8 cellular contexts compared by ENCODE assay signal in the genomic region with DNA sequence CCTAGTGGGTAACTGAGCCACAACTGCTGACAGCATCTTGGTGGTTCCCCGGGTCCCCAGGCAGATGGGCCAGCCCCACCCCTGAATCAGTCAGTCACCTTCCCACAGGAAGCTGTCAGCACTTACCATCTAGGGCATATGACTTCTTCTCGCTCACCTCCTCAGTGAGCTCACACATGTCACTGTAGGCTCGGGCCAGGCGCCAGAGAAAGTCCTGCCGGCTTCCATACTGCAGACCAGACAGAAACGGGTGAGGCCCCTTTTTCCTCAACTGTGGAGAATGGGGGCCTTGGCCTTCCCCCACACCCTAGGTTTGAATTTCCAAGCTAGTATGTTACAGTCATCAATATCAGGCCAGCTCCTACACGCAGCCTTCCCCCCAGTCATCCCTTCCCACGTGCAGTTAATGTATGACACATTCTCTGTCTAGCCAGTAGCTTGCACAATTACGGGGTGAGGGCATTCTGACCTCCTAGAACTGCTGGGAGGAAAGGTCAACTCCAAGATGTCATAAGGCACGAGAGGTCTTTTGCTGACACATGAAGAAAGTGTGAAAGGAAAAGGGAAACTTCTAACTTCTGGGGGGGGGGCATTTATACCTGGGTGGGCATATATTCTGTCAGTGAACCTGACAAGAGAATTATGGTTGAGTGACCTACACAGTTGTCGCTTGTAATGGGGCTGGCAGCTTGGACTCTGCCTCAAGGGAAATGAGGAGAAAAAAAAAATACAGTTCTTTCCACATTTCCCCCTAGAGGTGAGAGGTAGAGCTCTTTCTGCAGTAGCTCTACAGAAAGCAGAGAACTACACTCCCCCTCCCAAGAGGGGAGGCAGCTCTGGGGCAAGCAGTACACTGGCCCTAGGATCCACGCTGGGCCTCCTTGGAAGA. TPM values are rescaled to one million over a fixed set of nuclear protein-coding genes. Genes with fewer than 3 reads are reported as not detected.
DNase-seq lines count a peak whose midpoint lies in the region; ATAC-seq and TF ChIP-seq lines count a peak whose summit lies in the region.

No MANE protein-coding gene starts in this region.

- H3K4me3 Mint-ChIP-seq in HFFc6 (no peak overlapping the region), WTC11 (no peak overlapping the region), osteocyte (ENCODE audit: unreplicated experiment) (no peak overlapping the region)

- peak; percentile 56 for ATAC-seq in WTC11
- no peak for ATAC-seq in HG02571 (IDR thresholded peaks at IDR 0.05; ENCODE audit: unreplicated experiment)

- H3K9me3 Mint-ChIP-seq in HFFc6, result no peaks in the 10 kb centered on the region
- H3K9me3 Mint-ChIP-seq in WTC11, result no peaks in the 10 kb centered on the region
- no peaks in the 10 kb centered on the region for H3K9me3 Mint-ChIP-seq in osteocyte (ENCODE audit: unreplicated experiment)

- CTCF ChIA-PET in WTC11 (lab: Charles Lee), result interaction anchor here (0.6 to 2.7 kb wide), 23 partner anchors 9 to 1107 kb away, joined by 3 to 13 read pairs (median 4); a partner anchor contains a TSS

- POLR2A ChIA-PET in WTC11 (lab: Charles Lee), result no interaction called here

- no peak overlapping the region for H3K4me3 ChIP-seq in epithelial cell of esophagus (ENCODE audit: low read length)

- H3K36me3 Mint-ChIP-seq in HFFc6 (ENCODE audit: low read depth), result peaks cover 8% of the 10 kb centered on the region
- peaks cover 11% of the 10 kb centered on the region for H3K36me3 Mint-ChIP-seq in WTC11
- H3K36me3 Mint-ChIP-seq in osteocyte (ENCODE audit: unreplicated experiment), result peaks cover 19% of the 10 kb centered on the region

- DNase-seq in HFFc6 (peak; percentile 66), WTC11 (ENCODE audit: low spot score) (no peak), epithelial cell of esophagus (ENCODE audit: low read depth) (peak; percentile 93), NCI-H2227 treated with DMSO at 0.1 percent for 48 hours (lab: John Stamatoyannopoulos, UW) (no peak), osteocyte (ENCODE audit: extremely low spot score, unreplicated experiment) (no peak), NCI-H2081 treated with DMSO at 0.1 percent for 48 hours (lab: John Stamatoyannopoulos, UW) (no peak)
- DNase-seq in stimulated activated CD4-positive, alpha-beta T cell treated with anti-CD3 and anti-CD28 coated beads, Interleukin-12 subunit alpha, Interleukin-12 subunit beta, amount 100 ng/mL, for 4 hours, result peak; percentile 33

- H3K4me1 Mint-ChIP-seq in HFFc6 (ENCODE audit: low read depth), result peaks cover 31% of the 10 kb centered on the region
- H3K4me1 Mint-ChIP-seq in WTC11, result peaks cover 19% of the 10 kb centered on the region
- peaks cover 11% of the 10 kb centered on the region for H3K4me1 Mint-ChIP-seq in osteocyte (ENCODE audit: unreplicated experiment)

- TF ChIP-seq CTCF in HFFc6 (IDR thresholded peaks at IDR 0.05), result peak; percentile 59
- TF ChIP-seq CTCF in WTC11 (IDR thresholded peaks at IDR 0.05), result no peak
- TF ChIP-seq CTCF in epithelial cell of esophagus (IDR thresholded peaks at IDR 0.05; ENCODE audit: insufficient read depth, low read depth, low read length, missing control alignments), result no peak
- TF ChIP-seq CTCF in osteocyte (IDR thresholded peaks at IDR 0.05), result no peak

- H3K27ac Mint-ChIP-seq in HFFc6, result peak overlapping the region; percentile 78
- no peak overlapping the region for H3K27ac Mint-ChIP-seq in WTC11
- H3K27ac Mint-ChIP-seq in osteocyte (ENCODE audit: unreplicated experiment), result no peak overlapping the region

- peaks cover 5% of the 10 kb centered on the region for H3K27me3 Mint-ChIP-seq in HFFc6 (ENCODE audit: insufficient read depth)
- no peaks in the 10 kb centered on the region for H3K27me3 Mint-ChIP-seq in WTC11 (ENCODE audit: low read depth)
- H3K27me3 Mint-ChIP-seq in osteocyte (ENCODE audit: unreplicated experiment), result no peaks in the 10 kb centered on the region

TF ChIP-seq in WTC11, 78 proteins besides CTCF, POLR2A, EP300 and RAD21:
- no peak for TF ChIP-seq ZNF263 (CRISPR knock-in tag; IDR thresholded peaks at IDR 0.05; ENCODE audit: low read depth)
- TF ChIP-seq EMX1 (CRISPR knock-in tag; IDR thresholded peaks at IDR 0.05), result no peak
- TF ChIP-seq, protein P1, sequence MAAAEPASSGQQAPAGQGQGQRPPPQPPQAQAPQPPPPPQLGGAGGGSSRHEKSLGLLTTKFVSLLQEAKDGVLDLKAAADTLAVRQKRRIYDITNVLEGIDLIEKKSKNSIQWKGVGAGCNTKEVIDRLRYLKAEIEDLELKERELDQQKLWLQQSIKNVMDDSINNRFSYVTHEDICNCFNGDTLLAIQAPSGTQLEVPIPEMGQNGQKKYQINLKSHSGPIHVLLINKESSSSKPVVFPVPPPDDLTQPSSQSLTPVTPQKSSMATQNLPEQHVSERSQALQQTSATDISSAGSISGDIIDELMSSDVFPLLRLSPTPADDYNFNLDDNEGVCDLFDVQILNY (CRISPR knock-in tag; IDR thresholded peaks at IDR 0.05), result no peak
- TF ChIP-seq PRRX2 (CRISPR knock-in tag; IDR thresholded peaks at IDR 0.05), result no peak
- TF ChIP-seq, protein P2, sequence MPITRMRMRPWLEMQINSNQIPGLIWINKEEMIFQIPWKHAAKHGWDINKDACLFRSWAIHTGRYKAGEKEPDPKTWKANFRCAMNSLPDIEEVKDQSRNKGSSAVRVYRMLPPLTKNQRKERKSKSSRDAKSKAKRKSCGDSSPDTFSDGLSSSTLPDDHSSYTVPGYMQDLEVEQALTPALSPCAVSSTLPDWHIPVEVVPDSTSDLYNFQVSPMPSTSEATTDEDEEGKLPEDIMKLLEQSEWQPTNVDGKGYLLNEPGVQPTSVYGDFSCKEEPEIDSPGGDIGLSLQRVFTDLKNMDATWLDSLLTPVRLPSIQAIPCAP (CRISPR knock-in tag; IDR thresholded peaks at IDR 0.05), result no peak
- TF ChIP-seq, protein P3, sequence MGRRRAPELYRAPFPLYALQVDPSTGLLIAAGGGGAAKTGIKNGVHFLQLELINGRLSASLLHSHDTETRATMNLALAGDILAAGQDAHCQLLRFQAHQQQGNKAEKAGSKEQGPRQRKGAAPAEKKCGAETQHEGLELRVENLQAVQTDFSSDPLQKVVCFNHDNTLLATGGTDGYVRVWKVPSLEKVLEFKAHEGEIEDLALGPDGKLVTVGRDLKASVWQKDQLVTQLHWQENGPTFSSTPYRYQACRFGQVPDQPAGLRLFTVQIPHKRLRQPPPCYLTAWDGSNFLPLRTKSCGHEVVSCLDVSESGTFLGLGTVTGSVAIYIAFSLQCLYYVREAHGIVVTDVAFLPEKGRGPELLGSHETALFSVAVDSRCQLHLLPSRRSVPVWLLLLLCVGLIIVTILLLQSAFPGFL (CRISPR knock-in tag; IDR thresholded peaks at IDR 0.05; ENCODE audit: borderline replicate concordance), result no peak
- no peak for TF ChIP-seq CREB1 (CRISPR knock-in tag; IDR thresholded peaks at IDR 0.05)
- no peak for TF ChIP-seq NFYB (CRISPR knock-in tag; conservative IDR thresholded peaks at IDR 0.05; ENCODE audit: low read depth)
- no peak for TF ChIP-seq MYBL2 (CRISPR knock-in tag; IDR thresholded peaks at IDR 0.05)
- no peak for TF ChIP-seq KAT7 (CRISPR knock-in tag; IDR thresholded peaks at IDR 0.05; ENCODE audit: borderline replicate concordance)
- no peak for TF ChIP-seq RORB (CRISPR knock-in tag; IDR thresholded peaks at IDR 0.05)
- TF ChIP-seq, protein P4, sequence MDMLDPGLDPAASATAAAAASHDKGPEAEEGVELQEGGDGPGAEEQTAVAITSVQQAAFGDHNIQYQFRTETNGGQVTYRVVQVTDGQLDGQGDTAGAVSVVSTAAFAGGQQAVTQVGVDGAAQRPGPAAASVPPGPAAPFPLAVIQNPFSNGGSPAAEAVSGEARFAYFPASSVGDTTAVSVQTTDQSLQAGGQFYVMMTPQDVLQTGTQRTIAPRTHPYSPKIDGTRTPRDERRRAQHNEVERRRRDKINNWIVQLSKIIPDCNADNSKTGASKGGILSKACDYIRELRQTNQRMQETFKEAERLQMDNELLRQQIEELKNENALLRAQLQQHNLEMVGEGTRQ (CRISPR knock-in tag; IDR thresholded peaks at IDR 0.05), result no peak
TF ChIP-seq in WTC11: peak in this region for 0.

RNA-seq across cellular contexts. Expression of a gene that starts 10.9 kb away (rescaled TPM):
- 10 to 100 TPM; 32.6 to 43.2 (median 35.6) TPM for total RNA-seq in HFFc6 (2021; fragmentation: NEBNext Ultra II Directional; extraction: Animal tissue kit (Norgen Biotek cat#: 25700))
- 21.7 to 25.9 TPM (median 22.8 TPM) in 3 replicates for total RNA-seq in WTC11 (2021)
- 30.2 and 35.6 TPM in 2 replicates for total RNA-seq in osteocyte

RNA-seq across cellular contexts. Expression of a gene that starts 19.7 kb away (rescaled TPM):
- 1 to 10 TPM; 1.6 to 3.1 (median 2.7) TPM for total RNA-seq in HFFc6 (2021; fragmentation: NEBNext Ultra II Directional; extraction: Animal tissue kit (Norgen Biotek cat#: 25700))
- total RNA-seq in WTC11 (2021), result 42.3 to 63.8 TPM (median 62.9 TPM) in 3 replicates
- 3.8 and 5.1 TPM in 2 replicates for total RNA-seq in osteocyte

RNA-seq across cellular contexts. Expression of a gene that starts 25.6 kb away (rescaled TPM):
- total RNA-seq in HFFc6 (2021; fragmentation: NEBNext Ultra II Directional; extraction: Animal tissue kit (Norgen Biotek cat#: 25700)), result under 1 TPM in 2 of 6 experiments, not detected in 4; 0.14 to 0.20 TPM
- total RNA-seq in WTC11 (2021) (0.46 to 0.92 TPM (median 0.72 TPM) in 3 replicates), osteocyte (not detected in 2 replicates)

RNA-seq across cellular contexts. Expression of a gene that starts 49.2 kb away (rescaled TPM):
- 10 to 100 TPM in 5 of 6 experiments, 1 to 10 TPM in 1; 8.2 to 15.9 (median 12.1) TPM for total RNA-seq in HFFc6 (2021; fragmentation: NEBNext Ultra II Directional; extraction: Animal tissue kit (Norgen Biotek cat#: 25700))
- total RNA-seq in WTC11 (2021), result 29.7 to 36.4 TPM (median 31.0 TPM) in 3 replicates
- total RNA-seq in osteocyte, result 8.5 and 8.6 TPM in 2 replicates

Comparison
In these comparisons a context has a peak if more than half of its experiments do, and no peak if none do; other contexts are left out.
1. DNase-seq: peak in HFFc6 (single experiment), epithelial cell of esophagus (single experiment) and stimulated activated CD4-positive, alpha-beta T cell treated with anti-CD3 and anti-CD28 coated beads, Interleukin-12 subunit alpha, Interleukin-12 subunit beta, amount 100 ng/mL, for 4 hours (single experiment); none in WTC11 (single experiment), NCI-H2227 treated with DMSO at 0.1 percent for 48 hours (single experiment), osteocyte (single experiment) and NCI-H2081 treated with DMSO at 0.1 percent for 48 hours (single experiment).